In genomic region chr1:1625404-1625775, GRCh38 we compare ENCODE assay signal across 18 cellular contexts.
"Had no signal": no experiment of that assay in that cellular context is flagged by ENCODE, and none has a peak within 500 bp of the region (broad histone marks: within the 10 kb centered on the region; RNA-seq: fewer than 3 reads in every experiment).

No MANE protein-coding gene starts in this region.

- ATAC-seq: activated T-cell treated with anti-CD3 and anti-CD28 coated beads, Interleukin-2, amount 50 U/mL, for 72 hours; body of pancreas; sciatic nerve; stimulated activated memory B cell treated with anti-CD40 and anti-IgM and Interleukin-4, amounts not matched to agents 10 μg/mL and 1 μg/mL and 100 μg/mL, for 72 hours had no signal

- H3K4me1 ChIP-seq: body of pancreas, parathyroid adenoma had no signal

- DNase-seq: activated CD8-positive, alpha-beta memory T cell treated with anti-CD3 and anti-CD28 coated beads, Interleukin-2, amount 50 U/mL, for 48 hours; activated effector memory CD4-positive, alpha-beta T cell treated with Interleukin-2 at 50 U/mL for 16 hours; activated naive CD4-positive, alpha-beta T cell treated with anti-CD3 and anti-CD28 coated beads, Interleukin-2, amount 10 ng/mL, durations not matched to agents 7 days and 5 days; activated T-cell treated with anti-CD3 and anti-CD28 coated beads, Interleukin-2, amount 50 U/mL, for 72 hours; anterior cingulate cortex; effector CD4-positive, alpha-beta T cell; kidney; mesenchymal stem cell; small intestine; stimulated activated CD4-positive, alpha-beta T cell treated with anti-CD3 and anti-CD28 coated beads, Interleukin-15, amount 100 ng/mL, for 24 hours; stomach; T-helper 9 cell; transverse colon had no signal

- H3K27me3 ChIP-seq: body of pancreas had no signal

- H3K4me3 ChIP-seq: body of pancreas, cardiac muscle cell, stomach, transverse colon had no signal

- H3K36me3 ChIP-seq: transverse colon had no signal

- H3K27ac ChIP-seq: body of pancreas, parathyroid adenoma, stomach, transverse colon had no signal

- H3K9me3 ChIP-seq: body of pancreas, stomach, transverse colon had no signal
